9 cellular contexts compared by ENCODE assay signal in genomic region chr10:79399242-79399831, GRCh38. TPM values are rescaled to one million over a fixed set of nuclear protein-coding genes. Genes with fewer than 3 reads are reported as not detected.
DNase-seq lines count a peak whose midpoint lies in the region; ATAC-seq, FAIRE-seq and TF ChIP-seq lines count a peak whose summit lies in the region.
"Had no signal": no experiment of that assay in that cellular context is flagged by ENCODE, and none has a peak within 500 bp of the region (broad histone marks: within the 10 kb centered on the region; RNA-seq: fewer than 3 reads in every experiment).

No MANE protein-coding gene starts in this region.

- H3K4me1 Mint-ChIP-seq in activated naive CD8-positive, alpha-beta T cell treated with anti-CD3 and anti-CD28 coated beads, Interleukin-2, amount 50 U/mL, for 24 hours, result no peaks in the 10 kb centered on the region
- H3K4me1 Mint-ChIP-seq in glutamatergic neuron (ENCODE audit: low read depth, unreplicated experiment), result peaks cover 38% of the 10 kb centered on the region

- no peaks in the 10 kb centered on the region for H3K9me3 Mint-ChIP-seq in activated naive CD8-positive, alpha-beta T cell treated with anti-CD3 and anti-CD28 coated beads, Interleukin-2, amount 50 U/mL, for 24 hours
- H3K9me3 Mint-ChIP-seq in glutamatergic neuron (ENCODE audit: unreplicated experiment), result peaks cover 12% of the 10 kb centered on the region

- no peak for TF ChIP-seq CTCF in HEK293 (tag by site-specific recombination; IDR thresholded peaks at IDR 0.05)
- no peak for TF ChIP-seq CTCF in cardiac muscle cell (IDR thresholded peaks at IDR 0.05; ENCODE audit: low read depth, low read length)
- no peak for TF ChIP-seq CTCF in glutamatergic neuron (IDR thresholded peaks at IDR 0.05; ENCODE audit: partially characterized antibody, unreplicated experiment)

- no peak overlapping the region for H3K27ac Mint-ChIP-seq in activated naive CD8-positive, alpha-beta T cell treated with anti-CD3 and anti-CD28 coated beads, Interleukin-2, amount 50 U/mL, for 24 hours
- H3K27ac Mint-ChIP-seq in glutamatergic neuron (ENCODE audit: unreplicated experiment), result no peak overlapping the region

- no peaks in the 10 kb centered on the region for H3K27me3 ChIP-seq in cardiac muscle cell

- H3K27me3 Mint-ChIP-seq in activated naive CD8-positive, alpha-beta T cell treated with anti-CD3 and anti-CD28 coated beads, Interleukin-2, amount 50 U/mL, for 24 hours, result peaks cover 5% of the 10 kb centered on the region
- H3K27me3 Mint-ChIP-seq in glutamatergic neuron (ENCODE audit: unreplicated experiment), result peaks cover 11% of the 10 kb centered on the region

- intact Hi-C loops in posterior cingulate gyrus (cut with DNase I), result no loop called here

- no peaks in the 10 kb centered on the region for H3K36me3 Mint-ChIP-seq in activated naive CD8-positive, alpha-beta T cell treated with anti-CD3 and anti-CD28 coated beads, Interleukin-2, amount 50 U/mL, for 24 hours (ENCODE audit: low read depth)
- no peaks in the 10 kb centered on the region for H3K36me3 Mint-ChIP-seq in glutamatergic neuron (ENCODE audit: unreplicated experiment)

- H3K4me3 Mint-ChIP-seq in activated naive CD8-positive, alpha-beta T cell treated with anti-CD3 and anti-CD28 coated beads, Interleukin-2, amount 50 U/mL, for 24 hours, result no peak overlapping the region
- no peak overlapping the region for H3K4me3 Mint-ChIP-seq in glutamatergic neuron (ENCODE audit: unreplicated experiment)

- H3K4me3 ChIP-seq in HEK293 (ENCODE audit: low read depth, low read length) (no peak overlapping the region), cardiac muscle cell (no peak overlapping the region)

- POLR2A ChIA-PET in HEK293 (lab: Yijun Ruan, JAX), result interaction anchor here (1.5 kb wide), 1 partner anchor 25 kb away, joined by 3 read pairs; no protein-coding TSS in a partner anchor

- no peak for FAIRE-seq in GM12891 (lab: Jason Lieb, UNC)

- no peak overlapping the region for H3K27ac ChIP-seq in HEK293 (ENCODE audit: extremely low read depth, low read depth, low read length)
- peak overlapping the region; percentile 96 for H3K27ac ChIP-seq in cardiac muscle cell
- H3K27ac ChIP-seq: neutrophil had no signal

- CTCF ChIA-PET in HEK293 (lab: Yijun Ruan, JAX), result interaction anchor here (0.5 to 2.9 kb wide), 13 partner anchors 10 to 125 kb away, joined by 3 to 16 read pairs (median 5); no protein-coding TSS in a partner anchor

- H3K9me3 ChIP-seq in HEK293 (ENCODE audit: control insufficient read depth, insufficient read depth, low read depth, low read length) (no peaks in the 10 kb centered on the region), cardiac muscle cell (ENCODE audit: low read depth) (no peaks in the 10 kb centered on the region)
- H3K9me3 ChIP-seq: neutrophil had no signal

- DNase-seq in activated naive CD8-positive, alpha-beta T cell treated with anti-CD3 and anti-CD28 coated beads, Interleukin-2, amount 50 U/mL, for 24 hours, result no peak
- DNase-seq in cardiac muscle cell (ENCODE audit: low read depth in 1 of 2, low spot score in 1 of 2) (peak; percentile 76 to 99), posterior cingulate gyrus (peak; percentile 58 to 95 (median 72)), SW 1271 (lab: John Stamatoyannopoulos, UW) (no peak), glutamatergic neuron (no peak), NCI-H2171 treated with DMSO at 0.1 percent for 48 hours (lab: John Stamatoyannopoulos, UW) (no peak), GM12891 (ENCODE audit: insufficient read length, low spot score) (no peak)

- H3K4me1 ChIP-seq in HEK293 (ENCODE audit: control insufficient read depth, insufficient read depth, low read length) (no peaks in the 10 kb centered on the region; the same call in 1 of the 2 replicates), cardiac muscle cell (ENCODE audit: low read depth) (peaks cover 60% of the 10 kb centered on the region)

- H3K36me3 ChIP-seq in HEK293 (ENCODE audit: control insufficient read depth in 2 of 2, insufficient read depth in 1 of 2, low read length in 2 of 2) (no peaks in the 10 kb centered on the region), cardiac muscle cell (peaks cover 3% of the 10 kb centered on the region)
- H3K36me3 ChIP-seq: neutrophil had no signal

- peak; percentile 16 for ATAC-seq in activated naive CD8-positive, alpha-beta T cell treated with anti-CD3 and anti-CD28 coated beads, Interleukin-2, amount 50 U/mL, for 24 hours

- no peak for TF ChIP-seq POLR2A in GM12891 (IDR thresholded peaks at IDR 0.05; ENCODE audit: low read depth, low read length)

TF ChIP-seq in HEK293, 187 proteins besides CTCF, POLR2A, EP300 and RAD21 (continues in another document):
- peak; percentile 71 for TF ChIP-seq KLF9 (tag by site-specific recombination; IDR thresholded peaks at IDR 0.05; ENCODE audit: low read depth)
- TF ChIP-seq SCRT1 (tag by site-specific recombination; IDR thresholded peaks at IDR 0.05; ENCODE audit: borderline replicate concordance), result no peak
- TF ChIP-seq ZFHX2 (tag by site-specific recombination; conservative IDR thresholded peaks at IDR 0.05), result peak; percentile 89
- no peak for TF ChIP-seq ZNF239 (tag by site-specific recombination; IDR thresholded peaks at IDR 0.05)
- TF ChIP-seq ZNF37A (tag by site-specific recombination; IDR thresholded peaks at IDR 0.05), result no peak
- no peak for TF ChIP-seq ZNF571 (tag by site-specific recombination; IDR thresholded peaks at IDR 0.05)
- TF ChIP-seq ZNF341 (tag by site-specific recombination; IDR thresholded peaks at IDR 0.05; ENCODE audit: low read depth), result peak; percentile 77
- no peak for TF ChIP-seq MYNN (tag by site-specific recombination; IDR thresholded peaks at IDR 0.05; ENCODE audit: borderline replicate concordance)
- TF ChIP-seq ZNF843 (tag by site-specific recombination; IDR thresholded peaks at IDR 0.05), result no peak
- TF ChIP-seq ZNF19 (tag by site-specific recombination; IDR thresholded peaks at IDR 0.05; ENCODE audit: low read depth), result no peak
- no peak for TF ChIP-seq ZSCAN30 (tag by site-specific recombination; IDR thresholded peaks at IDR 0.05)
- TF ChIP-seq ZNF416 (tag by site-specific recombination; IDR thresholded peaks at IDR 0.05), result no peak

TF ChIP-seq in GM12891, 5 proteins besides CTCF, POLR2A, EP300 and RAD21:
- TF ChIP-seq PAX5 (IDR thresholded peaks at IDR 0.05; ENCODE audit: insufficient read depth, low read length, severe bottlenecking) (no peak), SPI1 (IDR thresholded peaks at IDR 0.05; ENCODE audit: low read depth, low read length) (no peak), POU2F2 (IDR thresholded peaks at IDR 0.05; ENCODE audit: low read depth, low read length) (no peak), TAF1 (IDR thresholded peaks at IDR 0.05; ENCODE audit: low read depth, low read length) (no peak), POLR2AphosphoS5 (IDR thresholded peaks at IDR 0.05; ENCODE audit: low read depth, low read length) (no peak)
TF ChIP-seq in GM12891: peak in this region for 0.

RNA-seq across cellular contexts. Expression of gene ZCCHC24, which starts 46.1 kb away (rescaled TPM):
- total RNA-seq in cardiac muscle cell (56.5 and 58.0 TPM in 2 replicates), glutamatergic neuron (ENCODE audit: unreplicated experiment) (3.0 TPM)
- polyA plus RNA-seq in cardiac muscle cell, result 65.4 and 81.5 TPM in 2 replicates
- 0.06 TPM for polyA plus RNA-seq in GM12891 (2012; ENCODE audit: low read depth, missing spikeins)

RNA-seq across cellular contexts. Expression of gene PPIF, which starts 52.1 kb away (rescaled TPM):
- total RNA-seq in cardiac muscle cell, result 86.6 and 101 TPM in 2 replicates
- 125 and 143 TPM in 2 replicates for polyA plus RNA-seq in cardiac muscle cell
- 24.2 TPM for total RNA-seq in glutamatergic neuron (ENCODE audit: unreplicated experiment)
- 73.2 TPM for polyA plus RNA-seq in GM12891 (2012; ENCODE audit: low read depth, missing spikeins)

Comparison
In these comparisons a context has a peak if more than half of its experiments do, and no peak if none do; other contexts are left out.
1. DNase-seq: peak in cardiac muscle cell (2 of 2) and posterior cingulate gyrus (10 of 10); none in activated naive CD8-positive, alpha-beta T cell treated with anti-CD3 and anti-CD28 coated beads, Interleukin-2, amount 50 U/mL, for 24 hours (single experiment), SW 1271 (0 of 2), glutamatergic neuron (single experiment), NCI-H2171 treated with DMSO at 0.1 percent for 48 hours (single experiment) and GM12891 (single experiment).
2. RNA of gene ZCCHC24, which starts 46.1 kb away (total RNA-seq): 56.5 to 58.0 TPM in cardiac muscle cell; 3.0 TPM in glutamatergic neuron (single experiment); every median in the first group is over 10 times any median in the second.